ENCODE assay signal across 15 cellular contexts in the genomic region with DNA sequence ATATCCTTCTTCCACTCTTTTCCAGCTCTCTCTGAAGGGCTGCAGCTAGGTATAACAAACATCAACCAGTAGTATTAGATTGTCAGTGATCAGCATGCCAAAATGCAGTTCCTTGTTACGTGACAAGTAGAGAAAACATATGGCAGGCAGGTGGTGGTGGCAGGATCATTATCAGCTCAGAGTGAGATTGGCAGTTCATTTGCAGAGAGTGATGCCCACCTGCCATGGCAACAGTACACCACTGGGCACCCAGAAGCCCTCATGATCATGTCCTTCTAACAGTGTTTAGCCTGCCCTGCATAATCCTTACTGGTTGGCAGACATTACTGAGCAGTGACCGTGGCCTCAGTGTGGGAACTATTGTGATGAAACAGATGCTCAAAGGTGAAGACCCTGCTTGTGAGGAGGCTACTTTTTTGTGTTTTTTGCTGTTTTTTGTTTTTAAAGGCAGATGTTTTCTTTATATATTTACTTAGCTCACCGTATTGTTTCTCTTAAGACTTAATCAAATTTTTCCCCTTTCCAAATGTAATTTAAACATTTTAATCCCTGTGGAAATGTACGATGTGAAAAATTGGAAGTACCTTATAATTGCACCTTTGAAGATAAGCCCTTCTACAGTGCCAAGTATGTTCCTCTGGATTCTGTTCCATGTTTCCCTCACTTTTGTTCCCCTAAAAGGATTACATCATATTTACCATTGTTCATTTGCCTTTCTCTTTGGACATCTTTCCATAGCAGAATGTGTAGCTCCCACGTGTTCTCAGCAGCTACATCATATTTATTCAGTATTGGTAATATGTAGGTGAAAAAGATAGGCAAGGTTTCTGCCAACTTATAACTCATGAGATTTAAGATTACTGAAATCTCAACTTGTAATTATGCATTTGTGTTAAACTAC.
A peak's percentile ranks its signal among the peaks of the same experiment; 100 is the strongest.
DNase-seq lines count a peak whose midpoint lies in the region; ATAC-seq lines count a peak whose summit lies in the region.
"Had no signal": no experiment of that assay in that cellular context is flagged by ENCODE, and none has a peak within 500 bp of the region (broad histone marks: within the 10 kb centered on the region; RNA-seq: fewer than 3 reads in every experiment).

No MANE protein-coding gene starts in this region.

- ATAC-seq in left colon (peak; percentile 19), HG03571 (IDR thresholded peaks at IDR 0.05; ENCODE audit: unreplicated experiment) (no peak), HG03159 (IDR thresholded peaks at IDR 0.05; ENCODE audit: unreplicated experiment) (no peak)
- ATAC-seq: left ventricle myocardium superior had no signal

- intact Hi-C loops in left colon (cut with DNase I, micrococcal nuclease), result no loop called here

- DNase-seq in DMS 273 (lab: John Stamatoyannopoulos, UW; ENCODE audit: unreplicated experiment) (peak; percentile 98), NCI-H1694 (lab: John Stamatoyannopoulos, UW) (peak; percentile 92), SHP77 treated with DMSO at 0.1 percent for 48 hours (lab: John Stamatoyannopoulos, UW) (peak; percentile 59), left colon (no peak), H4 (ENCODE audit: low spot score) (no peak), pons (ENCODE audit: low spot score) (no peak)
- DNase-seq: activated CD4-positive, alpha-beta T cell treated with anti-CD3 and anti-CD28 coated beads for 48 hours; activated CD8-positive, alpha-beta memory T cell treated with anti-CD3 and anti-CD28 coated beads, Interleukin-2, amount 50 U/mL, for 48 hours; COR-L47; left ventricle myocardium superior; NCI-H510A treated with DMSO at 0.1 percent for 48 hours; Peyer's patch; SW 1271 had no signal

Comparison
In these comparisons a context has a peak if more than half of its experiments do, and no peak if none do; other contexts are left out.
1. DNase-seq: peak in DMS 273 (single experiment), NCI-H1694 (single experiment) and SHP77 treated with DMSO at 0.1 percent for 48 hours (single experiment); none in left colon (0 of 2), H4 (single experiment) and pons (single experiment).